In genomic region chr7:28812641-28813040, GRCh38 we compare ENCODE assay signal across 15 cellular contexts.
"Had no signal": no experiment of that assay in that cellular context is flagged by ENCODE, and none has a peak within 500 bp of the region (broad histone marks: within the 10 kb centered on the region; RNA-seq: fewer than 3 reads in every experiment).

No MANE protein-coding gene starts in this region.

- H3K27ac ChIP-seq: stomach had no signal

- H3K4me3 ChIP-seq: gastrocnemius medialis, heart left ventricle, smooth muscle cell, stomach had no signal

- ATAC-seq: activated T-cell treated with anti-CD3 and anti-CD28 coated beads, Interleukin-2, amount 50 U/mL, for 72 hours; naive thymus-derived CD8-positive, alpha-beta T cell; right cardiac atrium had no signal

- DNase-seq: activated CD4-positive, alpha-beta T cell treated with anti-CD3 and anti-CD28 coated beads, Interleukin-2, amount 10 ng/mL, durations not matched to agents 24 days and 14 days; activated CD4-positive, CD25-positive, alpha-beta regulatory T cell; activated CD8-positive, alpha-beta memory T cell treated with anti-CD3 and anti-CD28 coated beads, Interleukin-2, amount 50 U/mL, for 48 hours; activated naive CD8-positive, alpha-beta T cell treated with anti-CD3 and anti-CD28 coated beads for 36 hours; activated T-cell treated with anti-CD3 and anti-CD28 coated beads, Interleukin-2, amount 50 U/mL, for 72 hours; dermis blood vessel endothelial cell; endodermal cell; left cardiac atrium; naive thymus-derived CD8-positive, alpha-beta T cell; right cardiac atrium; stomach; SW 1271 had no signal

- H3K27me3 ChIP-seq: gastrocnemius medialis, heart left ventricle, stomach had no signal
